In the genomic region with DNA sequence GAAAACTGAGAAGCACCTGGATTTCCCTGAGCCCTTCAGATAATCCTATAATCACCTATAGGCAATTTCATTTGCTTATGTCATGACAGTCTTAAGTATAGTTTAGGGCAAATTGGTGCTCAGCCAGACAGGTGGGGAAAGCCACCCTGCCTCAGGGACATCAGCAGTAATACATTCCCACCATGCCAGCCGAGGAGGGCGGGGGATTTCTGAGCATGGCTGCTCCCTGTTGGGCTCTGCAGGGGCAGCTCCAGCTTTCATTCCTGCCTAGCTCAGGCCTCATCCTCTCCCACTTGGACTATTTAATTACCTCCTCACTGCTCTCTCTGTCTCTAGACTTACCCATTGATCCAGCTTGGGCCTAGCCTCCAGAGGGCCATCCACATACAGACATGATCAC, we compare ENCODE assay signal across 35 cellular contexts. TPM values are rescaled to one million over a fixed set of nuclear protein-coding genes. Genes with fewer than 3 reads are reported as not detected.
"Had no signal": no experiment of that assay in that cellular context is flagged by ENCODE, and none has a peak within 500 bp of the region (broad histone marks: within the 10 kb centered on the region; RNA-seq: fewer than 3 reads in every experiment).

No MANE protein-coding gene starts in this region.

- DNase-seq: activated CD4-positive, alpha-beta memory T cell treated with anti-CD3 and anti-CD28 coated beads for 36 hours; activated CD4-positive, alpha-beta T cell treated with anti-CD3 and anti-CD28 coated beads for 36 hours; activated CD4-positive, alpha-beta T cell treated with anti-CD3 and anti-CD28 coated beads, Interleukin-2, amount 50 U/mL, for 1 hour; activated CD8-positive, alpha-beta memory T cell treated with anti-CD3 and anti-CD28 coated beads, Interleukin-2, amount 50 U/mL, for 4 hours; activated gamma-delta T cell treated with Interleukin-2 at 50 U/mL for 16 hours; activated naive CD4-positive, alpha-beta T cell treated with anti-CD3 and anti-CD28 coated beads for 36 hours; activated T-cell treated with anti-CD3 and anti-CD28 coated beads for 4 hours; activated T-cell treated with anti-CD3 and anti-CD28 coated beads, Interleukin-2, amount 50 U/mL, for 4 hours; adrenal gland; body of pancreas; MM.1S; MV-4-11; NCI-H1092 treated with DMSO at 0.1 percent for 48 hours; NCI-H1436; NCI-H1694; NCI-H1930; NCI-H2081 treated with DMSO at 0.1 percent for 48 hours; NCI-H2171; NCI-H226; NCI-H446 treated with DMSO at 0.1 percent for 48 hours; NCI-H774; OCI-M1; SHP77; SJCRH30 had no signal

- H3K27ac Mint-ChIP-seq: activated CD4-positive, alpha-beta memory T cell treated with anti-CD3 and anti-CD28 coated beads for 36 hours; activated CD4-positive, alpha-beta T cell treated with anti-CD3 and anti-CD28 coated beads for 36 hours; activated naive CD4-positive, alpha-beta T cell treated with anti-CD3 and anti-CD28 coated beads for 36 hours; activated naive CD4-positive, alpha-beta T cell treated with anti-CD3 and anti-CD28 coated beads, Interleukin-2, amount 50 U/mL, for 72 hours; activated T-helper 1 cell treated with anti-CD3 and anti-CD28 coated beads, Interleukin-12 subunit alpha, Interleukin-12 subunit beta, Interleukin-2, Interleukin-4 antibody, amounts not matched to agents 30 ng/mL and 10 ng/mL and 1 ng/mL, durations not matched to agents 14 hours and 24 hours and 36 hours; T-helper 1 cell treated with Interleukin-12 subunit alpha and Interleukin-12 subunit beta and Interleukin-4 antibody, amounts not matched to agents 30 μg/mL and 1 μg/mL, for 36 hours; T-helper 2 cell treated with Interferon-gamma antibody and Interleukin-4, amounts not matched to agents 5 μg/mL and 100 μg/mL, for 36 hours; WTC11 had no signal

- H3K36me3 Mint-ChIP-seq: activated CD4-positive, alpha-beta memory T cell treated with anti-CD3 and anti-CD28 coated beads for 36 hours; activated naive CD4-positive, alpha-beta T cell treated with anti-CD3 and anti-CD28 coated beads, Interleukin-2, amount 50 U/mL, for 72 hours; WTC11 had no signal

- H3K4me1 ChIP-seq: adrenal gland, body of pancreas, breast epithelium had no signal

- ATAC-seq: activated CD4-positive, alpha-beta T cell treated with anti-CD3 and anti-CD28 coated beads for 36 hours; activated CD4-positive, CD25-positive, alpha-beta regulatory T cell treated with anti-CD3 and anti-CD28 coated beads, Interleukin-2, amount 50 U/mL, for 24 hours; activated naive CD4-positive, alpha-beta T cell treated with anti-CD3 and anti-CD28 coated beads, Interleukin-2, amount 50 U/mL, for 72 hours; activated T-cell treated with anti-CD3 and anti-CD28 coated beads, Interleukin-2, amount 50 U/mL, for 4 hours; body of pancreas; WTC11 had no signal

- H3K27me3 ChIP-seq: body of pancreas, SJCRH30 had no signal

- H3K4me2 ChIP-seq: KMS-11 had no signal

- H3K4me1 Mint-ChIP-seq: activated CD4-positive, alpha-beta T cell treated with anti-CD3 and anti-CD28 coated beads for 36 hours; WTC11 had no signal

- H3K27ac ChIP-seq: adrenal gland, body of pancreas, breast epithelium, KMS-11, SJCRH30, SK-N-MC had no signal

- H3K9ac ChIP-seq: KMS-11 had no signal

- H3K4me3 Mint-ChIP-seq: activated CD4-positive, alpha-beta memory T cell treated with anti-CD3 and anti-CD28 coated beads for 36 hours; activated CD4-positive, alpha-beta T cell treated with anti-CD3 and anti-CD28 coated beads for 36 hours; activated naive CD4-positive, alpha-beta T cell treated with anti-CD3 and anti-CD28 coated beads for 36 hours; activated T-cell treated with anti-CD3 and anti-CD28 coated beads, Interleukin-2, amount 50 U/mL, for 4 hours; activated T-helper 1 cell treated with anti-CD3 and anti-CD28 coated beads, Interleukin-12 subunit alpha, Interleukin-12 subunit beta, Interleukin-2, Interleukin-4 antibody, amounts not matched to agents 30 ng/mL and 10 ng/mL and 1 ng/mL, durations not matched to agents 14 hours and 24 hours and 36 hours; T-helper 1 cell treated with Interleukin-12 subunit alpha and Interleukin-12 subunit beta and Interleukin-4 antibody, amounts not matched to agents 30 μg/mL and 1 μg/mL, for 36 hours; T-helper 2 cell treated with Interferon-gamma antibody and Interleukin-4, amounts not matched to agents 5 μg/mL and 100 μg/mL, for 36 hours; WTC11 had no signal

- H3K4me3 ChIP-seq: adrenal gland, body of pancreas, breast epithelium, SJCRH30, SK-N-MC had no signal

- H3K9me3 Mint-ChIP-seq: activated CD4-positive, alpha-beta memory T cell treated with anti-CD3 and anti-CD28 coated beads for 36 hours; activated naive CD4-positive, alpha-beta T cell treated with anti-CD3 and anti-CD28 coated beads for 36 hours; activated naive CD4-positive, alpha-beta T cell treated with anti-CD3 and anti-CD28 coated beads, Interleukin-2, amount 50 U/mL, for 72 hours; activated T-cell treated with anti-CD3 and anti-CD28 coated beads, Interleukin-2, amount 50 U/mL, for 4 hours; activated T-helper 1 cell treated with anti-CD3 and anti-CD28 coated beads, Interleukin-12 subunit alpha, Interleukin-12 subunit beta, Interleukin-2, Interleukin-4 antibody, amounts not matched to agents 30 ng/mL and 10 ng/mL and 1 ng/mL, durations not matched to agents 14 hours and 24 hours and 36 hours; T-helper 1 cell treated with Interleukin-12 subunit alpha and Interleukin-12 subunit beta and Interleukin-4 antibody, amounts not matched to agents 30 μg/mL and 1 μg/mL, for 36 hours; T-helper 2 cell treated with Interferon-gamma antibody and Interleukin-4, amounts not matched to agents 5 μg/mL and 100 μg/mL, for 36 hours had no signal

- H3K9me3 ChIP-seq: adrenal gland, body of pancreas, breast epithelium, SJCRH30 had no signal

- H3K36me3 ChIP-seq: adrenal gland, breast epithelium, SJCRH30 had no signal

RNA-seq across cellular contexts. Expression of a gene that starts 9.0 kb away (rescaled TPM):
- total RNA-seq: activated CD4-positive, alpha-beta memory T cell treated with anti-CD3 and anti-CD28 coated beads for 36 hours; activated CD4-positive, alpha-beta T cell treated with anti-CD3 and anti-CD28 coated beads for 36 hours; activated naive CD4-positive, alpha-beta T cell treated with anti-CD3 and anti-CD28 coated beads for 36 hours; activated naive CD4-positive, alpha-beta T cell treated with anti-CD3 and anti-CD28 coated beads, Interleukin-2, amount 50 U/mL, for 72 hours; activated T-cell treated with anti-CD3 and anti-CD28 coated beads, Interleukin-2, amount 50 U/mL, for 4 hours; activated T-helper 1 cell treated with anti-CD3 and anti-CD28 coated beads, Interleukin-12 subunit alpha, Interleukin-12 subunit beta, Interleukin-2, Interleukin-4 antibody, amounts not matched to agents 30 ng/mL and 10 ng/mL and 1 ng/mL, durations not matched to agents 14 hours and 24 hours and 36 hours; astrocyte; cardiac septum had no signal
